ENCODE assay signal across 8 cellular contexts in genomic region chr2:165793161-165793778, GRCh38. TPM values are rescaled to one million over a fixed set of nuclear protein-coding genes. Genes with fewer than 3 reads are reported as not detected.
A peak's percentile ranks its signal among the peaks of the same experiment; 100 is the strongest.
DNase-seq lines count a peak whose midpoint lies in the region; ATAC-seq and TF ChIP-seq lines count a peak whose summit lies in the region.

No MANE protein-coding gene starts in this region.

- intact Hi-C loops in colonic mucosa (cut with DNase I) (no loop called here), transverse colon (cut with DNase I; ENCODE audit: low total_unique reads) (no loop called here)

- TF ChIP-seq POLR2A in transverse colon (IDR thresholded peaks at IDR 0.05): peak; percentile 65

- no peak for TF ChIP-seq EP300 in transverse colon (IDR thresholded peaks at IDR 0.05; ENCODE audit: low read depth)

- no peak overlapping the region for H3K27ac ChIP-seq in CD8-positive, alpha-beta memory T cell (ENCODE audit: low read depth, low read length)
- H3K27ac ChIP-seq in colonic mucosa: peak overlapping the region; percentile 88
- peak overlapping the region; percentile 91 to 93 (median 92) for H3K27ac ChIP-seq in transverse colon

- H3K27me3 ChIP-seq in CD8-positive, alpha-beta memory T cell (ENCODE audit: insufficient read depth, low read length, poor library complexity, severe bottlenecking): no peaks in the 10 kb centered on the region
- H3K27me3 ChIP-seq in colonic mucosa (no peaks in the 10 kb centered on the region), transverse colon (peaks cover 15% of the 10 kb centered on the region)

- peaks cover 0 to 6% (median 3%) of the 10 kb centered on the region in 3 donors for H3K36me3 Mint-ChIP-seq in CD8-positive, alpha-beta memory T cell
- H3K36me3 Mint-ChIP-seq in memory B cell: no peaks in the 10 kb centered on the region

- ATAC-seq in GM21447 (IDR thresholded peaks at IDR 0.05; ENCODE audit: unreplicated experiment) (peak; percentile 2), memory B cell (ENCODE audit: low read depth) (no peak), GM21526 (IDR thresholded peaks at IDR 0.05; ENCODE audit: low FRiP score, unreplicated experiment) (no peak)

- WGBS in transverse colon (ENCODE audit: low coverage in 1 of 2), 2 donors: 15 to 50% methylated on average over 1 to 26 of the region's 35 CpGs

- no peaks in the 10 kb centered on the region for H3K36me3 ChIP-seq in CD8-positive, alpha-beta memory T cell (ENCODE audit: insufficient read depth, low read length)
- H3K36me3 ChIP-seq in colonic mucosa (no peaks in the 10 kb centered on the region), transverse colon (no peaks in the 10 kb centered on the region)

- POLR2A ChIA-PET in CD8-positive, alpha-beta memory T cell (lab: Charles Lee): no interaction called here

- peak in 1 of 5 donors; percentile 3 for DNase-seq in CD8-positive, alpha-beta memory T cell
- DNase-seq in NCI-H345 treated with DMSO at 0.1 percent for 48 hours (lab: John Stamatoyannopoulos, UW; ENCODE audit: unreplicated experiment): peak; percentile 24
- peak; percentile 75 for DNase-seq in colonic mucosa
- peak in 1 of 2 donors; percentile 19 for DNase-seq in memory B cell (ENCODE audit: low spot score in 2 of 2)
- DNase-seq in transverse colon: peak; percentile 56
- DNase-seq in effector CD8-positive, alpha-beta T cell (lab: John Stamatoyannopoulos, UW): no peak

- H3K9me3 ChIP-seq in CD8-positive, alpha-beta memory T cell (ENCODE audit: low read length): no peaks in the 10 kb centered on the region
- no peaks in the 10 kb centered on the region for H3K9me3 ChIP-seq in colonic mucosa
- H3K9me3 ChIP-seq in transverse colon: no peaks in the 10 kb centered on the region

- no peak for TF ChIP-seq CTCF in colonic mucosa (IDR thresholded peaks at IDR 0.05)
- TF ChIP-seq CTCF in transverse colon (IDR thresholded peaks at IDR 0.05): no peak

- H3K4me1 Mint-ChIP-seq in CD8-positive, alpha-beta memory T cell: peaks cover 26 to 43% (median 27%) of the 10 kb centered on the region in 3 donors
- peaks cover 18% of the 10 kb centered on the region for H3K4me1 Mint-ChIP-seq in memory B cell

- H3K27ac Mint-ChIP-seq in CD8-positive, alpha-beta memory T cell: peak overlapping the region in 7 of 8 donors; percentile 61 to 94 (median 89)
- peak overlapping the region; percentile 77 for H3K27ac Mint-ChIP-seq in memory B cell

- peaks cover 3% of the 10 kb centered on the region in 2 donors for H3K27me3 Mint-ChIP-seq in CD8-positive, alpha-beta memory T cell
- no peaks in the 10 kb centered on the region for H3K27me3 Mint-ChIP-seq in memory B cell

- no peak overlapping the region for H3K4me3 ChIP-seq in CD8-positive, alpha-beta memory T cell (ENCODE audit: low read length)
- H3K4me3 ChIP-seq in colonic mucosa (peak overlapping the region; percentile 64), transverse colon (peak overlapping the region; percentile 44 to 71 (median 53))

- H3K9me3 Mint-ChIP-seq in CD8-positive, alpha-beta memory T cell: no peaks in the 10 kb centered on the region
- H3K9me3 Mint-ChIP-seq in memory B cell: no peaks in the 10 kb centered on the region

- peak overlapping the region; percentile 85 to 99 (median 93) for H3K4me3 Mint-ChIP-seq in CD8-positive, alpha-beta memory T cell
- H3K4me3 Mint-ChIP-seq in memory B cell: peak overlapping the region; percentile 97

- H3K9ac ChIP-seq in colonic mucosa (ENCODE audit: low read depth in 2 of 2, low read length in 2 of 2): peak overlapping the region; percentile 93 to 95

- CTCF ChIA-PET in CD8-positive, alpha-beta memory T cell (lab: Charles Lee): interaction anchor here (1.1 kb wide), 1 partner anchor 160 kb away, joined by 3 read pairs; no protein-coding TSS in a partner anchor

- peaks cover 4% of the 10 kb centered on the region for H3K4me1 ChIP-seq in CD8-positive, alpha-beta memory T cell (ENCODE audit: insufficient read depth, low read length)
- no peaks in the 10 kb centered on the region for H3K4me1 ChIP-seq in colonic mucosa
- H3K4me1 ChIP-seq in transverse colon: peaks cover 0 to 33% (median 7%) of the 10 kb centered on the region in 4 donors

- in situ Hi-C loops in transverse colon (cut with MboI; ENCODE audit: low pct_ligation_motif_present in 1 of 4, low pct_unique_long_range_greater_than_20kb in 1 of 4, low sequenced_read_pairs in 3 of 4): no loop called here

RNA-seq across cellular contexts. Expression of gene GALNT3, which starts 0.8 kb away (rescaled TPM):
- 1 to 10 TPM; 3.0 to 3.2 TPM for total RNA-seq in CD8-positive, alpha-beta memory T cell
- 2.2 TPM for polyA plus RNA-seq in CD8-positive, alpha-beta memory T cell
- 100 to 1,000 TPM in 1 of 2 donors, 10 to 100 TPM in 1; 86.2 to 117 TPM for total RNA-seq in colonic mucosa
- 100 to 1,000 TPM in 1 of 4 donors, 10 to 100 TPM in 3; 17.2 to 230 (median 52.7) TPM for total RNA-seq in transverse colon

Comparison
In these comparisons a context has a peak if more than half of its experiments do, and no peak if none do; other contexts are left out.
1. RNA of gene GALNT3, which starts 0.8 kb away (total RNA-seq): 86.2 to 117 TPM in colonic mucosa and 17.2 to 230 TPM in transverse colon; 3.0 to 3.2 TPM in CD8-positive, alpha-beta memory T cell; every median in the first group is over 4 times any median in the second.